Comparison of ENCODE assay signal across 8 cellular contexts in the genomic region with DNA sequence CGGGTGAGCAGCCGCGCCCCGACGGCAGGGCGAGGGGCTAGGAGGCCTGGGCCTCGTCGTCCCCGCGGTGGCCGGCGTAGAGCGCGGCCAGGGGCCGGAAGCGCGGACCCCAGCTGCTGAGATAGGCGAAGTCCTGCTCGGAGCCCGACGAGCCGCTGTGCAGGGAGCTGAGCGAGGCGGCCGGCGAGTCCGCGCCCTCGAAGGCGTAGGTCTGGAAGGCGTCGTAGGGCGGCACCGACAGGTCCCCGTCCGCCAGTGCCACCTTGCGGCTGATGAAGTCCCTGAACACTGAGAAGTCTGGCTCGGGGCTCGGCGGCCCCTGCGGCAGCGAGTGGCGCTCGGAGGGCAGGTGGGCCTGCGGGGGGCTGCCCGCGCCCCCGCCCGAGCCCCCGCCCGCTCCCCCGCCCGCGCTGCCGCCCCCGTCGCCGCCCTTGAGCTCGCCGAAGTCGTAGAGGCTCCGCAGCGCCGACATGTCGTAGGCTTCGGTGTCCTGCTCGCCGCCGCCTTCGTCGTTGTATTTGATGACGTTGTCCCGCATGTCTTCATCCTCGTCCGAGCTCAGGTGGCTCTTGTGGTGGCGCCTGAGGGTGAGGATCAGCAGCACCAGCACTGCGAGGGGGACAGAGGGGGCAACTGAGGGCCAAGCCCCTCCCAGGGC. TPM values are rescaled to one million over a fixed set of nuclear protein-coding genes. Genes with fewer than 3 reads are reported as not detected.
DNase-seq lines count a peak whose midpoint lies in the region; ATAC-seq and TF ChIP-seq lines count a peak whose summit lies in the region.

No MANE protein-coding gene starts in this region.

- H3K27ac ChIP-seq in C4-2B, result no peak overlapping the region

- no peaks in the 10 kb centered on the region for H3K9me3 Mint-ChIP-seq in central memory CD8-positive, alpha-beta T cell

- ATAC-seq in central memory CD8-positive, alpha-beta T cell (replicated peaks; ENCODE audit: extremely low read depth, poor library complexity, severe bottlenecking), result peak; percentile 72
- peak; percentile 90 for ATAC-seq in left lobe of liver
- no peak for ATAC-seq in HG02759 (IDR thresholded peaks at IDR 0.05; ENCODE audit: unreplicated experiment)
- ATAC-seq in GM19463 (IDR thresholded peaks at IDR 0.05; ENCODE audit: unreplicated experiment), result no peak

- H3K4me1 Mint-ChIP-seq in central memory CD8-positive, alpha-beta T cell, result no peaks in the 10 kb centered on the region

- no peaks in the 10 kb centered on the region for H3K36me3 Mint-ChIP-seq in central memory CD8-positive, alpha-beta T cell (ENCODE audit: insufficient read depth)

- TF ChIP-seq CTCF in C4-2B (conservative IDR thresholded peaks at IDR 0.05), result peak; percentile 73

- H3K4me3 Mint-ChIP-seq in central memory CD8-positive, alpha-beta T cell, result no peak overlapping the region

- DNase-seq in LoVo (ENCODE audit: low spot score), result peak; percentile 34
- DNase-seq in activated CD4-positive, CD25-positive, alpha-beta regulatory T cell treated with anti-CD3 and anti-CD28 coated beads, Interleukin-2, amount 50 U/mL, for 72 hours, result peak; percentile 83
- DNase-seq in central memory CD8-positive, alpha-beta T cell (ENCODE audit: low spot score in 2 of 2), result peak; percentile 23 to 46
- peak; percentile 58 for DNase-seq in left lobe of liver (ENCODE audit: low spot score)
- peak; percentile 41 to 75 (median 45) for DNase-seq in stimulated activated CD4-positive, alpha-beta T cell treated with anti-CD3 and anti-CD28 coated beads, TNF-alpha, amount 100 ng/mL, for 24 hours (ENCODE audit: low read depth in 3 of 3)

- no peak overlapping the region for H3K27ac Mint-ChIP-seq in central memory CD8-positive, alpha-beta T cell (ENCODE audit: low read depth)

- H3K27me3 Mint-ChIP-seq in central memory CD8-positive, alpha-beta T cell, result peaks cover 87% of the 10 kb centered on the region

RNA-seq across cellular contexts. Expression of a gene that starts 56.5 kb away (rescaled TPM):
- total RNA-seq in left lobe of liver, result 6.6 TPM

Comparison
In these comparisons a context has a peak if more than half of its experiments do, and no peak if none do; other contexts are left out.
1. ATAC-seq: peak in central memory CD8-positive, alpha-beta T cell (single experiment) and left lobe of liver (single experiment); none in HG02759 (single experiment) and GM19463 (single experiment).
2. Peak in every context shown above with its lines, with median percentiles within 50 percentile points of each other: DNase-seq.